23 cellular contexts compared by ENCODE assay signal in genomic region chr4:8000721-8001491, GRCh38.
DNase-seq lines count a peak whose midpoint lies in the region; ATAC-seq and TF ChIP-seq lines count a peak whose summit lies in the region.
"Had no signal": no experiment of that assay in that cellular context is flagged by ENCODE, and none has a peak within 500 bp of the region (broad histone marks: within the 10 kb centered on the region; RNA-seq: fewer than 3 reads in every experiment).

No MANE protein-coding gene starts in this region.

- peak; percentile 58 for ATAC-seq in esophagus mucosa
- ATAC-seq: SK-N-SH treated with all-trans-retinoic acid at 6 μM for 48 hours had no signal

- no peaks in the 10 kb centered on the region for H3K9me3 ChIP-seq in BLaER1 treated with 17β-estradiol and CSF1 and Interleukin-3, amounts not matched to agents 10 nM and 100 nM (replicated peaks in 1 of 11)
- no peaks in the 10 kb centered on the region for H3K9me3 ChIP-seq in osteoblast (ENCODE audit: low read depth, low read length)
- H3K9me3 ChIP-seq: BLaER1, SJCRH30 had no signal

- peak overlapping the region in 6 of 11 experiments; percentile 5 to 60 (median 23); a peak in 2 of 22 replicates for H3K4me2 ChIP-seq in BLaER1 treated with 17β-estradiol and CSF1 and Interleukin-3, amounts not matched to agents 10 nM and 100 nM
- H3K4me2 ChIP-seq in osteoblast (ENCODE audit: insufficient read depth, low read length), result no peak overlapping the region
- H3K4me2 ChIP-seq: KMS-11, PC-9 had no signal

- no peak overlapping the region for H3K27ac ChIP-seq in BLaER1 treated with 17β-estradiol and CSF1 and Interleukin-3, amounts not matched to agents 10 nM and 100 nM
- no peak overlapping the region for H3K27ac ChIP-seq in osteoblast (ENCODE audit: low read depth, low read length)
- H3K27ac ChIP-seq: BLaER1, GM23248, KMS-11, PC-9, SJCRH30 had no signal

- no peak for TF ChIP-seq CTCF in osteoblast (IDR thresholded peaks at IDR 0.05; ENCODE audit: extremely low read depth, low read depth, low read length)

- H3K79me2 ChIP-seq in osteoblast (ENCODE audit: insufficient read depth, low read length), result no peaks in the 10 kb centered on the region

- no peak overlapping the region for H2AFZ ChIP-seq in osteoblast (ENCODE audit: low read length)
- H2AFZ ChIP-seq: GM23248, PC-9 had no signal

- H3K9ac ChIP-seq in BLaER1 treated with 17β-estradiol and CSF1 and Interleukin-3, amounts not matched to agents 10 nM and 100 nM, result no peak overlapping the region
- H3K9ac ChIP-seq: BLaER1, GM23248, KMS-11 had no signal

- no peaks in the 10 kb centered on the region for H3K36me3 ChIP-seq in BLaER1 treated with 17β-estradiol and CSF1 and Interleukin-3, amounts not matched to agents 10 nM and 100 nM
- H3K36me3 ChIP-seq in H7 (replicated peaks; ENCODE audit: control insufficient read depth, insufficient read depth, low read length) (no peaks in the 10 kb centered on the region), osteoblast (ENCODE audit: insufficient read depth, low read length) (no peaks in the 10 kb centered on the region)
- H3K36me3 ChIP-seq: BLaER1, SJCRH30 had no signal

- peak; percentile 56 for DNase-seq in H7
- peak; percentile 66 for DNase-seq in osteoblast (ENCODE audit: insufficient read length, low spot score, missing footprints)
- DNase-seq in activated CD4-positive, alpha-beta T cell treated with anti-CD3 and anti-CD28 coated beads for 1 hour, result no peak
- DNase-seq in SIG-M5 (lab: John Stamatoyannopoulos, UW), result no peak
- DNase-seq in GM19240 (ENCODE audit: insufficient read length, low spot score), result no peak
- DNase-seq: CD4-positive, alpha-beta T cell; DMS53; GM23248; HCEC 1CT; NCI-H1048; NCI-H1417 treated with DMSO at 0.1 percent for 48 hours; NCI-H1694 treated with DMSO at 0.1 percent for 48 hours; NCI-H446; NCI-H524 treated with DMSO at 0.1 percent for 48 hours; NCI-H82; NK-92 treated with Interleukin-12 subunit alpha and Interleukin-12 subunit beta, amount 100 ng/mL, for 24 hours; SJCRH30 had no signal

- H3K4me3 ChIP-seq in BLaER1 treated with 17β-estradiol and CSF1 and Interleukin-3, amounts not matched to agents 10 nM and 100 nM, result no peak overlapping the region
- no peak overlapping the region for H3K4me3 ChIP-seq in H7 (ENCODE audit: insufficient read depth, low read depth, low read length)
- H3K4me3 ChIP-seq in osteoblast (ENCODE audit: insufficient read depth, low read length), result no peak overlapping the region
- H3K4me3 ChIP-seq: BLaER1, GM23248, PC-9, SJCRH30 had no signal

- H3K27me3 ChIP-seq in BLaER1 treated with 17β-estradiol and CSF1 and Interleukin-3, amounts not matched to agents 10 nM and 100 nM, result no peaks in the 10 kb centered on the region
- H3K27me3 ChIP-seq in H7 (ENCODE audit: control insufficient read depth, insufficient read depth, low read length) (no peaks in the 10 kb centered on the region), osteoblast (ENCODE audit: insufficient read depth, low read length) (peaks cover 38% of the 10 kb centered on the region)
- H3K27me3 ChIP-seq: BLaER1 had no signal

- peaks cover 0 to 11% (median 7%) of the 10 kb centered on the region in 10 experiments; a peak in 13 of 20 replicates for H3K4me1 ChIP-seq in BLaER1 treated with 17β-estradiol and CSF1 and Interleukin-3, amounts not matched to agents 10 nM and 100 nM
- H3K4me1 ChIP-seq in osteoblast (ENCODE audit: insufficient read depth, low read length), result no peaks in the 10 kb centered on the region
- H3K4me1 ChIP-seq: SJCRH30 had no signal

- peaks cover 0 to 14% (median 0%) of the 10 kb centered on the region in 11 experiments; a peak in 3 of 22 replicates for H4K20me1 ChIP-seq in BLaER1 treated with 17β-estradiol and CSF1 and Interleukin-3, amounts not matched to agents 10 nM and 100 nM
- H4K20me1 ChIP-seq in osteoblast (ENCODE audit: insufficient read depth, low read length), result no peaks in the 10 kb centered on the region
- H4K20me1 ChIP-seq: BLaER1 had no signal

Comparison
In these comparisons a context has a peak if more than half of its experiments do, and no peak if none do; other contexts are left out.
1. DNase-seq: peak in H7 (single experiment) and osteoblast (single experiment); none in activated CD4-positive, alpha-beta T cell treated with anti-CD3 and anti-CD28 coated beads for 1 hour (single experiment), SIG-M5 (single experiment) and GM19240 (single experiment).